Comparison of ENCODE assay signal across 12 cellular contexts in the genomic region with DNA sequence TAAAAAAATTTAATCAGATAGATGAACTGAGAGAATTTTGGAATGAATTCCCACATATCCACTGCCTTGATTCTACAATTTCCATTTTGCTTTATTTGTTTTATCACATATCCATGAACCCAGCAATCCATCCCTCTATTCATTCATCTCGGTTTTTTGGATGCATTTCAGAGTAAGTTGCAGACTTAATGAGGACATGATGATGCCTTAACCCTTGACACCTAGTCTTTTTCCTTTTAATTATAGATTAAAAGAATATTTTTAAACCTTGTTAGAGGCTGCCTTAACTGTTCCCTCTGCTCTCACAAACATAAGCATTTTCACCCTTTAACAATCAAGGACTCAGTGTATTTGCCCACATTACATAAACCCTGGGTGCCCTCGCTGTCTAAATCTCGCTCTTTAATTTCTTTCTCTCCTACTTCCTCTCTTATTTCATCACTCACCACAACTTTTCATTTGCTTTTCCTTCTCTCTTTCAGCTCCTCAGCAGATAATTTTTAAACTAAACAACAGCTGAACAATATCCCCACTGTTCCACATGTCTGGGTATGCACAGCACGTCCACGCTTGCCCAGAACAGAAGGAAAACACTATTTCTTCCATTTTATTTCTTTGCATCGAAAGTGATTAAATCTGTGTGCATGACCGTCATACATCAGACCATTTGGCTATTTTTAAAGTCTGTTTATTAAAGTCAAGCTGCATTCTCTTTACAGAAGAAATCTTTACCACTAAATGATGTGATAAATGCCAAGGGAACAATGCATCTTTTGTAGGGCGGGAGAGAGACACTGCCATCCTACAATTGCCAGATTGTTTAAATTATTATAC. TPM values are rescaled to one million over a fixed set of nuclear protein-coding genes. Genes with fewer than 3 reads are reported as not detected.
DNase-seq lines count a peak whose midpoint lies in the region; TF ChIP-seq lines count a peak whose summit lies in the region.
"Had no signal": no experiment of that assay in that cellular context is flagged by ENCODE, and none has a peak within 500 bp of the region (broad histone marks: within the 10 kb centered on the region; RNA-seq: fewer than 3 reads in every experiment).

No MANE protein-coding gene starts in this region.

- 21 to 35% methylated on average over 8 of the region's 8 CpGs for WGBS in esophagus squamous epithelium, 2 donors

- H3K4me3 ChIP-seq in SJCRH30 (peak overlapping the region; percentile 36), esophagus squamous epithelium (peak overlapping the region in 1 of 4 donors; percentile 40)
- H3K4me3 ChIP-seq: ascending aorta had no signal

- no peak for TF ChIP-seq CTCF in esophagus squamous epithelium (IDR thresholded peaks at IDR 0.05)

- H3K27ac ChIP-seq in SJCRH30 (peak overlapping the region; percentile 68), esophagus squamous epithelium (peak overlapping the region in 3 of 4 donors; percentile 2 to 26 (median 21))

- no peaks in the 10 kb centered on the region for H3K27me3 ChIP-seq in SJCRH30
- H3K27me3 ChIP-seq in esophagus squamous epithelium: no peaks in the 10 kb centered on the region
- H3K27me3 ChIP-seq: ascending aorta had no signal

- peak; percentile 63 for DNase-seq in NCI-H146 treated with DMSO at 0.1 percent for 48 hours (lab: John Stamatoyannopoulos, UW; ENCODE audit: unreplicated experiment)
- peak; percentile 47 to 74 for DNase-seq in SJCRH30
- no peak for DNase-seq in esophagus squamous epithelium (lab: John Stamatoyannopoulos, UW)
- DNase-seq in nucleus accumbens (lab: John Stamatoyannopoulos, UW): peak in 30 of 56 donors; percentile 4 to 67 (median 26)
- DNase-seq in dedifferentiated amniotic fluid mesenchymal stem cell (ENCODE audit: extremely low spot score): no peak
- DNase-seq in GM19240 (ENCODE audit: insufficient read length, low spot score): no peak
- DNase-seq in GDM1 (lab: John Stamatoyannopoulos, UW): no peak
- DNase-seq in NCI-H446 treated with DMSO at 0.1 percent for 48 hours (lab: John Stamatoyannopoulos, UW): no peak
- DNase-seq: NCI-H1436 treated with DMSO at 0.1 percent for 48 hours; stimulated activated CD4-positive, alpha-beta T cell treated with anti-CD3 and anti-CD28 coated beads, Interleukin-2, amount 100 ng/mL, for 24 hours; stimulated activated naive B cell treated with anti-CD40 and anti-IgM and Interleukin-4, amounts not matched to agents 10 μg/mL and 1 μg/mL and 100 μg/mL, for 72 hours had no signal

- H3K36me3 ChIP-seq in SJCRH30 (no peaks in the 10 kb centered on the region), esophagus squamous epithelium (no peaks in the 10 kb centered on the region)
- H3K36me3 ChIP-seq: ascending aorta had no signal

- intact Hi-C loops in esophagus squamous epithelium (cut with DNase I): no loop called here

- no peak for TF ChIP-seq POLR2A in esophagus squamous epithelium (IDR thresholded peaks at IDR 0.05)

- H3K9me3 ChIP-seq in SJCRH30 (replicated peaks) (no peaks in the 10 kb centered on the region), esophagus squamous epithelium (no peaks in the 10 kb centered on the region)
- H3K9me3 ChIP-seq: ascending aorta had no signal

- H3K4me1 ChIP-seq in SJCRH30 (peaks cover 21% of the 10 kb centered on the region), esophagus squamous epithelium (peaks cover 3 to 17% (median 13%) of the 10 kb centered on the region in 3 donors)

RNA-seq across cellular contexts. Expression of a gene that starts 39.9 kb away (rescaled TPM):
- total RNA-seq in SJCRH30 (2014; rRNA removed; shearing (Covaris generic)): 2.6 and 3.0 TPM in 2 replicates
- 1 to 10 TPM; 2.2 to 9.3 (median 6.1) TPM for total RNA-seq in esophagus squamous epithelium
- total RNA-seq: ascending aorta had no signal

RNA-seq across cellular contexts. Expression of a gene that starts 40.0 kb away (rescaled TPM):
- 26.0 and 30.6 TPM in 2 replicates for total RNA-seq in SJCRH30 (2014; rRNA removed; shearing (Covaris generic))
- 10 to 100 TPM in 2 of 4 donors, 1 to 10 TPM in 2; 9.0 to 14.3 (median 11.7) TPM for total RNA-seq in esophagus squamous epithelium

Comparison
In these comparisons a context has a peak if more than half of its experiments do, and no peak if none do; other contexts are left out.
1. DNase-seq: peak in NCI-H146 treated with DMSO at 0.1 percent for 48 hours (single experiment), SJCRH30 (2 of 2) and nucleus accumbens (30 of 56); none in esophagus squamous epithelium (single experiment), dedifferentiated amniotic fluid mesenchymal stem cell (single experiment), GM19240 (single experiment), GDM1 (single experiment) and NCI-H446 treated with DMSO at 0.1 percent for 48 hours (single experiment).